In genomic region chr22:45965565-45965962, GRCh38 we compare ENCODE assay signal across 1 cellular context.
TF ChIP-seq lines count a peak whose summit lies in the region.

No MANE protein-coding gene starts in this region.

TF ChIP-seq in H1, 55 proteins besides CTCF, POLR2A, EP300 and RAD21 (continued from another document):
- TF ChIP-seq ATF2 (IDR thresholded peaks at IDR 0.05; ENCODE audit: low read length) (no peak), ZNF274 (IDR thresholded peaks at IDR 0.05; ENCODE audit: borderline replicate concordance, extremely low read depth, low read length) (no peak), KDM5A (IDR thresholded peaks at IDR 0.05; ENCODE audit: low read length) (no peak), GTF2F1 (IDR thresholded peaks at IDR 0.05; ENCODE audit: borderline replicate concordance, low read depth, low read length) (no peak), BRCA1 (IDR thresholded peaks at IDR 0.05; ENCODE audit: low read depth, low read length) (no peak), JUND (IDR thresholded peaks at IDR 0.05; ENCODE audit: low read length) (no peak), CHD1 (IDR thresholded peaks at IDR 0.05; ENCODE audit: low read depth, low read length) (no peak), NRF1 (IDR thresholded peaks at IDR 0.05; ENCODE audit: low read depth, low read length) (no peak)
